ENCODE assay signal across 8 cellular contexts in genomic region chr16:3065069-3065741, GRCh38. TPM values are rescaled to one million over a fixed set of nuclear protein-coding genes. Genes with fewer than 3 reads are reported as not detected.
DNase-seq lines count a peak whose midpoint lies in the region; ATAC-seq, FAIRE-seq and TF ChIP-seq lines count a peak whose summit lies in the region.
"Had no signal": no experiment of that assay in that cellular context is flagged by ENCODE, and none has a peak within 500 bp of the region (broad histone marks: within the 10 kb centered on the region; RNA-seq: fewer than 3 reads in every experiment).

TSS of gene IL32 (plus strand) at chr16:3065640. CDS start at chr16:3065812, 172 bp downstream.

- peaks cover 19% of the 10 kb centered on the region for H3K4me1 ChIP-seq in endothelial cell of umbilical vein (ENCODE audit: control insufficient read depth, extremely low read depth, insufficient read depth, low read length)
- no peaks in the 10 kb centered on the region for H3K4me1 ChIP-seq in aorta (ENCODE audit: control insufficient read depth in 1 of 2, insufficient read depth in 2 of 2, low read length in 2 of 2)

- peak within 1 kb of the TSS; percentile 85 for H2AFZ ChIP-seq in endothelial cell of umbilical vein (ENCODE audit: low read depth, low read length)

- H3K4me1 Mint-ChIP-seq in activated CD8-positive, alpha-beta T cell treated with anti-CD3 and anti-CD28 coated beads, Interleukin-2, amount 10 ng/mL, durations not matched to agents 7 days and 5 days (ENCODE audit: low read depth), result peaks cover 74% of the 10 kb centered on the region
- peaks cover 10% of the 10 kb centered on the region for H3K4me1 Mint-ChIP-seq in osteocyte (ENCODE audit: unreplicated experiment)

- H3K9ac ChIP-seq in endothelial cell of umbilical vein (replicated peaks; ENCODE audit: extremely low read depth, insufficient read depth, low read length), result peak within 1 kb of the TSS; percentile 94

- peaks cover 58% of the 10 kb centered on the region for H3K36me3 Mint-ChIP-seq in activated CD8-positive, alpha-beta T cell treated with anti-CD3 and anti-CD28 coated beads, Interleukin-2, amount 10 ng/mL, durations not matched to agents 7 days and 5 days (ENCODE audit: low read depth)
- H3K36me3 Mint-ChIP-seq in osteocyte (ENCODE audit: unreplicated experiment), result peaks cover 2% of the 10 kb centered on the region

- H3K27me3 Mint-ChIP-seq in activated CD8-positive, alpha-beta T cell treated with anti-CD3 and anti-CD28 coated beads, Interleukin-2, amount 10 ng/mL, durations not matched to agents 7 days and 5 days (ENCODE audit: low read depth), result no peaks in the 10 kb centered on the region
- no peaks in the 10 kb centered on the region for H3K27me3 Mint-ChIP-seq in osteocyte (ENCODE audit: unreplicated experiment)

- peak; percentile 59 for DNase-seq in HS-5 (ENCODE audit: low read depth)
- DNase-seq in activated CD8-positive, alpha-beta T cell treated with anti-CD3 and anti-CD28 coated beads, Interleukin-2, amount 10 ng/mL, durations not matched to agents 7 days and 5 days, result peak; percentile 78
- DNase-seq in endothelial cell of umbilical vein (ENCODE audit: low read depth, low spot score), result peak; percentile 88
- DNase-seq in osteocyte (ENCODE audit: extremely low spot score, unreplicated experiment), result no peak
- peak in 1 of 2 donors; percentile 77 for DNase-seq in aorta
- DNase-seq in anterior cingulate cortex (lab: John Stamatoyannopoulos, UW), result no peak

- dilution Hi-C loops in endothelial cell of umbilical vein (cut with MboI; ENCODE audit: extremely low pct_ligation_motif_present, low sequenced_read_pairs), result no loop called here

- H3K4me2 ChIP-seq in endothelial cell of umbilical vein (ENCODE audit: insufficient read depth, low read length), result peak within 1 kb of the TSS; percentile 66

- H3K27me3 ChIP-seq in endothelial cell of umbilical vein (ENCODE audit: control insufficient read depth in 2 of 2, insufficient read depth in 2 of 2, low read length in 2 of 2) (no peaks in the 10 kb centered on the region), aorta (ENCODE audit: control insufficient read depth in 1 of 2, insufficient read depth in 2 of 2, low read length in 1 of 2) (no peaks in the 10 kb centered on the region)

- peaks cover 0 to 9% of the 10 kb centered on the region in 2 experiments for H3K36me3 ChIP-seq in endothelial cell of umbilical vein (ENCODE audit: control insufficient read depth in 2 of 2, extremely low read depth in 1 of 2, insufficient read depth in 2 of 2, low read length in 2 of 2)
- no peaks in the 10 kb centered on the region for H3K36me3 ChIP-seq in aorta (ENCODE audit: control insufficient read depth in 1 of 2, insufficient read depth in 2 of 2, low read length in 1 of 2)

- peak; percentile 52 for ATAC-seq in activated CD8-positive, alpha-beta T cell treated with anti-CD3 and anti-CD28 coated beads, Interleukin-2, amount 10 ng/mL, durations not matched to agents 7 days and 5 days
- ATAC-seq in aorta (ENCODE audit: low FRiP score), result peak; percentile 82
- no peak for ATAC-seq in HG03520 (IDR thresholded peaks at IDR 0.05; ENCODE audit: unreplicated experiment)

- TF ChIP-seq POLR2A in endothelial cell of umbilical vein (IDR thresholded peaks at IDR 0.05; ENCODE audit: low read depth, low read length), result no peak

- intact Hi-C loops in endothelial cell of umbilical vein (cut with micrococcal nuclease) (loop anchor here (1.0 kb wide), 1 partner anchor 22 kb away; no protein-coding TSS in a partner anchor), aorta (cut with DNase I) (loop anchor here in 1 of 2 donors (2.0 kb wide), 1 partner anchor 48 kb away; the partner anchor contains the start of gene ZNF205)

- peak; percentile 88 for FAIRE-seq in endothelial cell of umbilical vein (lab: Jason Lieb, UNC)
- FAIRE-seq: islet of Langerhans had no signal

- H4K20me1 ChIP-seq in endothelial cell of umbilical vein (replicated peaks; ENCODE audit: control insufficient read depth, extremely low read depth, insufficient read depth, low read length), result no peaks in the 10 kb centered on the region

- H3K9me3 Mint-ChIP-seq in activated CD8-positive, alpha-beta T cell treated with anti-CD3 and anti-CD28 coated beads, Interleukin-2, amount 10 ng/mL, durations not matched to agents 7 days and 5 days (ENCODE audit: insufficient read depth), result no peaks in the 10 kb centered on the region
- H3K9me3 Mint-ChIP-seq in osteocyte (ENCODE audit: unreplicated experiment), result no peaks in the 10 kb centered on the region

- H3K9me3 ChIP-seq in endothelial cell of umbilical vein (replicated peaks; ENCODE audit: control insufficient read depth, insufficient read depth, low read length) (no peaks in the 10 kb centered on the region), aorta (ENCODE audit: control insufficient read depth, low read length) (no peaks in the 10 kb centered on the region)

- peak within 1 kb of the TSS; percentile 100 for H3K4me3 Mint-ChIP-seq in activated CD8-positive, alpha-beta T cell treated with anti-CD3 and anti-CD28 coated beads, Interleukin-2, amount 10 ng/mL, durations not matched to agents 7 days and 5 days
- H3K4me3 Mint-ChIP-seq in osteocyte (ENCODE audit: unreplicated experiment), result peak within 1 kb of the TSS; percentile 48

- H3K27ac Mint-ChIP-seq in activated CD8-positive, alpha-beta T cell treated with anti-CD3 and anti-CD28 coated beads, Interleukin-2, amount 10 ng/mL, durations not matched to agents 7 days and 5 days, result peak within 1 kb of the TSS; percentile 99
- peak within 1 kb of the TSS; percentile 68 for H3K27ac Mint-ChIP-seq in osteocyte (ENCODE audit: unreplicated experiment)

- CTCF ChIA-PET in activated CD8-positive, alpha-beta T cell treated with anti-CD3 and anti-CD28 coated beads, Interleukin-2, amount 10 ng/mL, durations not matched to agents 7 days and 5 days (lab: Charles Lee), result interaction anchor here (0.7 to 7.4 kb wide), 11 partner anchors 8 to 94 kb away, joined by 3 to 74 read pairs (median 5); partner anchors contain the start of gene ZNF213
- CTCF ChIA-PET in endothelial cell of umbilical vein (lab: Charles Lee), result interaction anchor here (0.6 to 1.3 kb wide), 6 partner anchors 9 to 185 kb away, joined by 3 to 4 read pairs (median 4); no protein-coding TSS in a partner anchor

- 31 to 32% methylated on average over 13 of the region's 13 CpGs for WGBS in aorta, 2 donors

- TF ChIP-seq CTCF in endothelial cell of umbilical vein (IDR thresholded peaks at IDR 0.05; ENCODE audit: extremely low read depth in 1 of 2, insufficient read depth in 1 of 2, low read depth in 1 of 2, low read length in 2 of 2) (no peak), osteocyte (IDR thresholded peaks at IDR 0.05) (no peak)

- H3K79me2 ChIP-seq in endothelial cell of umbilical vein (ENCODE audit: control insufficient read depth, insufficient read depth, low read length), result peaks cover 4% of the 10 kb centered on the region

- POLR2A ChIA-PET in activated CD8-positive, alpha-beta T cell treated with anti-CD3 and anti-CD28 coated beads, Interleukin-2, amount 10 ng/mL, durations not matched to agents 7 days and 5 days (lab: Charles Lee), result interaction anchor here (0.9 to 6.3 kb wide), 9 partner anchors 9 to 69 kb away, joined by 3 to 68 read pairs (median 4); partner anchors contain the start of gene ZNF213
- POLR2A ChIA-PET in endothelial cell of umbilical vein (lab: Charles Lee), result no interaction called here

- peak within 1 kb of the TSS in 2 of 3 experiments; percentile 40 to 54 for H3K4me3 ChIP-seq in endothelial cell of umbilical vein (replicated peaks in 1 of 3; ENCODE audit: insufficient read depth in 1 of 3, low read depth in 1 of 3, low read length in 3 of 3)
- no peak within 1 kb of the TSS for H3K4me3 ChIP-seq in aorta (ENCODE audit: low read length in 2 of 2)

- no peaks in the 10 kb centered on the region for H3K9me1 ChIP-seq in endothelial cell of umbilical vein (replicated peaks; ENCODE audit: control insufficient read depth, extremely low read depth, insufficient read depth, low read length)

- BruUV-seq in endothelial cell of umbilical vein (replicated peaks; lab: Mats Ljungman, UMichigan), result TSS peak; percentile 64

- H3K27ac ChIP-seq in endothelial cell of umbilical vein (ENCODE audit: insufficient read depth, low read depth, low read length) (peak within 1 kb of the TSS; percentile 94), aorta (ENCODE audit: low read depth in 1 of 2, low read length in 2 of 2) (no peak within 1 kb of the TSS)

TF ChIP-seq in endothelial cell of umbilical vein, 7 proteins besides CTCF, POLR2A, EP300 and RAD21:
- TF ChIP-seq POLR2AphosphoS5 (IDR thresholded peaks at IDR 0.05; ENCODE audit: insufficient read depth, low read depth, low read length) (no peak), JUN (IDR thresholded peaks at IDR 0.05; ENCODE audit: borderline replicate concordance, insufficient read depth, insufficient read length, low read depth) (peak; percentile 72)
TF ChIP-seq in endothelial cell of umbilical vein: peak in this region for 1.

RNA-seq across cellular contexts. Expression of gene IL32, which starts in this region (rescaled TPM):
- total RNA-seq in activated CD8-positive, alpha-beta T cell treated with anti-CD3 and anti-CD28 coated beads, Interleukin-2, amount 10 ng/mL, durations not matched to agents 7 days and 5 days, result 1,000 to 10,000 TPM; 1,836 to 1,884 TPM
- 55.7 and 127 TPM in 2 replicates for total RNA-seq in endothelial cell of umbilical vein
- polyA plus RNA-seq in endothelial cell of umbilical vein, result 336 and 493 TPM in 2 replicates
- polyA plus RNA-seq in endothelial cell of umbilical vein (2011; cell fraction: cytosol; rRNA removed), result 252 and 322 TPM in 2 replicates
- polyA plus RNA-seq in endothelial cell of umbilical vein (2011; cell fraction: nucleus; rRNA removed), result 154 and 214 TPM in 2 replicates
- 194 and 480 TPM in 2 replicates for polyA plus RNA-seq in endothelial cell of umbilical vein (2012)
- polyA minus RNA-seq in endothelial cell of umbilical vein, result 105 and 133 TPM in 2 replicates
- 6.2 TPM for polyA minus RNA-seq in endothelial cell of umbilical vein (2011; cell fraction: cytosol; rRNA and poly(A)+ RNA removed)
- 41.2 and 59.8 TPM in 2 replicates for polyA minus RNA-seq in endothelial cell of umbilical vein (2011; cell fraction: nucleus; rRNA and poly(A)+ RNA removed)
- total RNA-seq in osteocyte, result 8.8 and 13.2 TPM in 2 replicates
- total RNA-seq in aorta, result 10 to 100 TPM; 30.2 to 71.6 TPM
- polyA plus RNA-seq in aorta, result 100 to 1,000 TPM in 1 of 2 donors, 10 to 100 TPM in 1; 18.2 to 137 TPM

Comparison
In these comparisons a context has a peak if more than half of its experiments do, and no peak if none do; other contexts are left out.
1. RNA of gene IL32 (total RNA-seq): 1,836 to 1,884 TPM in activated CD8-positive, alpha-beta T cell treated with anti-CD3 and anti-CD28 coated beads, Interleukin-2, amount 10 ng/mL, durations not matched to agents 7 days and 5 days; 30.2 to 71.6 TPM in aorta, 55.7 to 127 TPM in endothelial cell of umbilical vein and 8.8 to 13.2 TPM in osteocyte; every median in the first group is over 10 times any median in the second.
2. DNase-seq: peak in HS-5 (single experiment), activated CD8-positive, alpha-beta T cell treated with anti-CD3 and anti-CD28 coated beads, Interleukin-2, amount 10 ng/mL, durations not matched to agents 7 days and 5 days (single experiment) and endothelial cell of umbilical vein (single experiment); none in osteocyte (single experiment) and anterior cingulate cortex (0 of 58).
3. H3K4me3 ChIP-seq: peak in endothelial cell of umbilical vein (2 of 3); none in aorta (0 of 2).